2 cellular contexts compared by ENCODE assay signal in genomic region chr4:4753643-4754042, GRCh38.
A peak's percentile ranks its signal among the peaks of the same experiment; 100 is the strongest.
TF ChIP-seq lines count a peak whose summit lies in the region.

No MANE protein-coding gene starts in this region.

TF ChIP-seq in HEK293, 187 proteins besides CTCF, POLR2A, EP300 and RAD21 (continued from another document and continues in another):
- TF ChIP-seq ZNF449 (tag by site-specific recombination; IDR thresholded peaks at IDR 0.05) (no peak), KLF10 (tag by site-specific recombination; IDR thresholded peaks at IDR 0.05) (peak; percentile 51; the same call in 1 of the 2 replicates), ZFP3 (tag by site-specific recombination; IDR thresholded peaks at IDR 0.05; ENCODE audit: low read depth) (no peak), ZNF19 (tag by site-specific recombination; IDR thresholded peaks at IDR 0.05; ENCODE audit: low read depth) (no peak), ZNF776 (tag by site-specific recombination; IDR thresholded peaks at IDR 0.05; ENCODE audit: borderline replicate concordance) (no peak), ZNF701 (tag by site-specific recombination; IDR thresholded peaks at IDR 0.05) (no peak), TSHZ1 (tag by site-specific recombination; IDR thresholded peaks at IDR 0.05; ENCODE audit: borderline replicate concordance) (no peak), MYNN (tag by site-specific recombination; IDR thresholded peaks at IDR 0.05; ENCODE audit: borderline replicate concordance) (no peak), PRDM2 (tag by site-specific recombination; IDR thresholded peaks at IDR 0.05; ENCODE audit: borderline replicate concordance) (no peak), ZNF785 (tag by site-specific recombination; IDR thresholded peaks at IDR 0.05) (no peak), ZNF610 (tag by site-specific recombination; IDR thresholded peaks at IDR 0.05; ENCODE audit: borderline replicate concordance) (no peak), ZNF76 (tag by site-specific recombination; IDR thresholded peaks at IDR 0.05; ENCODE audit: borderline replicate concordance, low read depth) (no peak), ZNF670 (tag by site-specific recombination; IDR thresholded peaks at IDR 0.05; ENCODE audit: low read depth) (no peak), ZNF274 (IDR thresholded peaks at IDR 0.05; ENCODE audit: low read length) (no peak), ZNF274 (tag by site-specific recombination; IDR thresholded peaks at IDR 0.05; ENCODE audit: borderline replicate concordance) (no peak), ZNF366 (tag by site-specific recombination; conservative IDR thresholded peaks at IDR 0.05) (no peak), ZNF24 (tag by site-specific recombination; IDR thresholded peaks at IDR 0.05) (no peak), KLF1 (tag by site-specific recombination; IDR thresholded peaks at IDR 0.05) (peak; percentile 63), ZNF16 (tag by site-specific recombination; IDR thresholded peaks at IDR 0.05; ENCODE audit: low read depth) (no peak)

TF ChIP-seq in GM12878, 131 proteins besides CTCF, POLR2A, EP300 and RAD21 (continued from another document):
- no peak for TF ChIP-seq E2F8 (IDR thresholded peaks at IDR 0.05; ENCODE audit: low read depth, partially characterized antibody)
- no peak for TF ChIP-seq PRDM15 (CRISPR knock-in tag; IDR thresholded peaks at IDR 0.05)
- peak; percentile 69 for TF ChIP-seq ZBTB40 (IDR thresholded peaks at IDR 0.05; ENCODE audit: borderline replicate concordance)
